Comparison of ENCODE assay signal across 26 cellular contexts in the genomic region with DNA sequence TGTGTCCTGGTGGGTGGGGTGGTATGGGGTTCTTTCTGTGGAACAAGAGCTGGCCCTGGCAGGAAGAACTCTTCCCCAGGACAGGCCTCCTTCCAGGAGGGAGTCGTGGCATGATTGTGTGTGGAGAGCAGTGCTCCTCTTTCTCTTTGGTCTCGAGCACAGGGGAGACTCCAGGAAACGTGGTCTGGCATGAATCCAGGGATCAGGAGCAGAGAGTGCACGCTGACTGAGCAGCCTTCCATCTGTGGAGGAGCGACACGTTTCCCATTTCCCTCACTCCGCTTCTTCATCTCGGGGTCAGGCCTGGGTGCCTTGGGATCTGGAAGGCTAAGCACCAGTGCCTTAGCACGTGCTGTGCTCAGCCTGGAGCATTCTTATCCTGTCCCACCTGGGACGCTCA.
DNase-seq lines count a peak whose midpoint lies in the region; ATAC-seq and TF ChIP-seq lines count a peak whose summit lies in the region.
"Had no signal": no experiment of that assay in that cellular context is flagged by ENCODE, and none has a peak within 500 bp of the region (broad histone marks: within the 10 kb centered on the region; RNA-seq: fewer than 3 reads in every experiment).

No MANE protein-coding gene starts in this region.

- peaks cover 5 to 6% of the 10 kb centered on the region in 2 donors for H3K9me3 ChIP-seq in neuronal stem cell (replicated peaks in 1 of 2; ENCODE audit: control insufficient read depth in 2 of 2, insufficient read depth in 1 of 2, low read depth in 1 of 2, low read length in 2 of 2)
- H3K9me3 ChIP-seq: esophagus squamous epithelium, MG63 had no signal

- peak overlapping the region; percentile 76 for H2BK12ac ChIP-seq in neuronal stem cell (ENCODE audit: low read length)

- TF ChIP-seq CTCF in VCaP (conservative IDR thresholded peaks at IDR 0.05) (no peak), foreskin fibroblast (IDR thresholded peaks at IDR 0.05; ENCODE audit: low read depth, low read length) (no peak)

- H3K9ac ChIP-seq in neuronal stem cell (ENCODE audit: low read depth, low read length, poor library complexity) = peak overlapping the region; percentile 1

- H3K79me1 ChIP-seq in neuronal stem cell (ENCODE audit: low read depth, low read length) = peaks cover 3% of the 10 kb centered on the region

- ATAC-seq in GM18519 (IDR thresholded peaks at IDR 0.05; ENCODE audit: low FRiP score, unreplicated experiment) = no peak
- no peak for ATAC-seq in GM21619 (IDR thresholded peaks at IDR 0.05; ENCODE audit: unreplicated experiment)
- ATAC-seq: activated naive CD8-positive, alpha-beta T cell treated with anti-CD3 and anti-CD28 coated beads, Interleukin-2, amount 50 U/mL, for 24 hours; SK-N-SH treated with all-trans-retinoic acid at 6 μM for 48 hours; stimulated activated naive CD8-positive, alpha-beta T cell treated with anti-CD3 and anti-CD28 coated beads, Interleukin-15, amount 100 ng/mL, for 72 hours had no signal

- H3K23ac ChIP-seq in neuronal stem cell (ENCODE audit: low read depth, low read length, poor library complexity) = no peak overlapping the region

- H2BK5ac ChIP-seq in neuronal stem cell (ENCODE audit: low read length) = peak overlapping the region; percentile 29

- WGBS in neuronal stem cell (ENCODE audit: extremely low coverage in 2 of 2, insufficient read length in 2 of 2, insufficient replicate concordance in 1 of 2), 2 donors = no CpG with 5 or more reads among the region's 10 CpGs

- H3K4me1 ChIP-seq in neuronal stem cell (ENCODE audit: control insufficient read depth in 2 of 2, insufficient read depth in 1 of 2, low read depth in 1 of 2, low read length in 2 of 2) = peaks cover 19 to 23% of the 10 kb centered on the region in 2 donors

- peak overlapping the region; percentile 92 for H3K18ac ChIP-seq in neuronal stem cell (ENCODE audit: low read length)

- peak overlapping the region; percentile 78 for H3K27ac ChIP-seq in VCaP
- no peak overlapping the region for H3K27ac ChIP-seq in neuronal stem cell (replicated peaks; ENCODE audit: low read length)
- H3K27ac ChIP-seq: 22Rv1, brain microvascular endothelial cell, esophagus squamous epithelium, RWPE1, tibial nerve, WERI-Rb-1 had no signal

- no peaks in the 10 kb centered on the region for H3K27me3 ChIP-seq in H7 (ENCODE audit: control insufficient read depth, insufficient read depth, low read length)
- peaks cover 0 to 8% (median 0%) of the 10 kb centered on the region in 3 experiments for H3K27me3 ChIP-seq in neuronal stem cell (ENCODE audit: control insufficient read depth in 3 of 3, insufficient read depth in 3 of 3, low read depth in 1 of 3, low read length in 3 of 3)
- H3K27me3 ChIP-seq: brain microvascular endothelial cell, MG63, tibial nerve had no signal

- no peak overlapping the region for H3K4me2 ChIP-seq in neuronal stem cell (ENCODE audit: insufficient read depth, low read length, poor library complexity, severe bottlenecking)

- DNase-seq in DMS 273 (lab: John Stamatoyannopoulos, UW; ENCODE audit: unreplicated experiment) (peak; percentile 41), DMS 273 treated with DMSO at 0.1 percent for 48 hours (lab: John Stamatoyannopoulos, UW) (no peak), H7 (peak; percentile 40), neuronal stem cell (ENCODE audit: low spot score) (no peak), foreskin fibroblast (no peak)
- DNase-seq: activated CD4-positive, alpha-beta T cell treated with anti-CD3 and anti-CD28 coated beads, Interleukin-2, amount 50 U/mL, for 48 hours; activated effector memory CD4-positive, alpha-beta T cell treated with Interleukin-2 at 50 U/mL for 16 hours; activated naive CD8-positive, alpha-beta T cell treated with anti-CD3 and anti-CD28 coated beads, Interleukin-2, amount 50 U/mL, for 24 hours; brain microvascular endothelial cell; effector memory CD4-positive, alpha-beta T cell; esophagus squamous epithelium; MG63; NCI-H146; NCI-H510A; occipital lobe; retina; stimulated activated CD4-positive, alpha-beta T cell treated with anti-CD3 and anti-CD28 coated beads, Interleukin-12 subunit alpha, Interleukin-12 subunit beta, amount 100 ng/mL, for 4 hours; stimulated activated naive CD8-positive, alpha-beta T cell treated with anti-CD3 and anti-CD28 coated beads, Interleukin-15, amount 100 ng/mL, for 72 hours; WERI-Rb-1 had no signal

- H3K4me3 ChIP-seq in H7 (ENCODE audit: insufficient read depth, low read depth, low read length) (no peak overlapping the region), neuronal stem cell (ENCODE audit: low read length in 2 of 2) (no peak overlapping the region), foreskin fibroblast (ENCODE audit: low read depth in 1 of 2, low read length in 2 of 2) (no peak overlapping the region)
- H3K4me3 ChIP-seq: esophagus squamous epithelium, MG63, tibial nerve had no signal

- no peak overlapping the region for H2AFZ ChIP-seq in neuronal stem cell (ENCODE audit: low read length)

- peak overlapping the region; percentile 79 for H2AK5ac ChIP-seq in neuronal stem cell (ENCODE audit: low read depth, low read length)

- no peak overlapping the region for H4K8ac ChIP-seq in neuronal stem cell (ENCODE audit: low read depth, low read length)

- H2BK120ac ChIP-seq in neuronal stem cell (ENCODE audit: low read depth, low read length) = no peak overlapping the region

- H3K36me3 ChIP-seq in H7 (replicated peaks; ENCODE audit: control insufficient read depth, insufficient read depth, low read length) = no peaks in the 10 kb centered on the region
- peaks cover 0 to 2% of the 10 kb centered on the region in 2 donors for H3K36me3 ChIP-seq in neuronal stem cell (replicated peaks in 1 of 2; ENCODE audit: control insufficient read depth in 2 of 2, insufficient read depth in 2 of 2, low read length in 2 of 2)
- H3K36me3 ChIP-seq: brain microvascular endothelial cell, esophagus squamous epithelium, MG63, tibial nerve, WERI-Rb-1 had no signal

- no peak overlapping the region for H3K14ac ChIP-seq in neuronal stem cell (ENCODE audit: low read length)

- H3K4ac ChIP-seq in neuronal stem cell (ENCODE audit: low read length) = no peak overlapping the region

- peak overlapping the region; percentile 76 for H2BK15ac ChIP-seq in neuronal stem cell (ENCODE audit: low read length)

- no peak overlapping the region for H4K91ac ChIP-seq in neuronal stem cell (ENCODE audit: low read depth, low read length, poor library complexity)

Comparison
In these comparisons a context has a peak if more than half of its experiments do, and no peak if none do; other contexts are left out.
1. DNase-seq: peak in DMS 273 (single experiment) and H7 (single experiment); none in DMS 273 treated with DMSO at 0.1 percent for 48 hours (single experiment), neuronal stem cell (single experiment) and foreskin fibroblast (0 of 2).